Comparison of ENCODE assay signal across 7 cellular contexts in genomic region chr4:84069119-84069518, GRCh38.
"Had no signal": no experiment of that assay in that cellular context is flagged by ENCODE, and none has a peak within 500 bp of the region (broad histone marks: within the 10 kb centered on the region; RNA-seq: fewer than 3 reads in every experiment).

No MANE protein-coding gene starts in this region.

- H3K4me3 Mint-ChIP-seq: IgD-negative memory B cell had no signal

- H3K4me1 Mint-ChIP-seq: IgD-negative memory B cell had no signal

- H3K9ac ChIP-seq: KMS-11 had no signal

- DNase-seq: IMR-90, KBM-7, KG1 had no signal

- H3K36me3 Mint-ChIP-seq: IgD-negative memory B cell had no signal

- H3K27ac ChIP-seq: HL-60, KMS-11 had no signal

- H3K4me2 ChIP-seq: KMS-11 had no signal

- H3K27ac Mint-ChIP-seq: IgD-negative memory B cell had no signal

- H3K4me3 ChIP-seq: K562 had no signal
